Comparison of ENCODE assay signal across 17 cellular contexts in the genomic region with DNA sequence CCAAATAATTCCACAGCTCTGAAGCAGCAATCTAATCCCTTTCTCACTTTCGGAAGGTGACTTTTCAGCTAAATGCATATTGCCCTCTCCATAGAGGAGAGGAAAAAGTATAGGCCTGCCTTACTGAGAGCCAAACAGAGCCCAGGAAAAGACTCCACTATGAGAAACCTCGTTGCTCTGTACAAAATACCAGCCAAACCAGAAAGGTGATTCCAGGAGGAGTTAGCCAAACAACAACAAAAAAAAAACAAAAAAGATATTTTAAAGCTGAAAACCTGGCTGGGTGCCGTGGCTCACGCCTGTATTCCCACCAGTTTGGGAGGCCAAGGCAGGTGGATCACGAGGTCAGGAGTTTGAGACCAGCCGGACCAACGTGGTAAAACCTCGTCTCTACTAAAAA.
DNase-seq lines count a peak whose midpoint lies in the region; ATAC-seq and TF ChIP-seq lines count a peak whose summit lies in the region.
"Had no signal": no experiment of that assay in that cellular context is flagged by ENCODE, and none has a peak within 500 bp of the region (broad histone marks: within the 10 kb centered on the region; RNA-seq: fewer than 3 reads in every experiment).

No MANE protein-coding gene starts in this region.

- peaks cover 18% of the 10 kb centered on the region for H3K4me1 Mint-ChIP-seq in type B pancreatic cell (ENCODE audit: unreplicated experiment)

- no peak for ATAC-seq in HG02870 (IDR thresholded peaks at IDR 0.05; ENCODE audit: unreplicated experiment)
- ATAC-seq: CD8-positive, alpha-beta T cell; GM12878; HepG2 had no signal

- peak overlapping the region; percentile 33 for H3K27ac Mint-ChIP-seq in type B pancreatic cell
- H3K27ac Mint-ChIP-seq: CD8-positive, alpha-beta T cell; H9 had no signal

- no peaks in the 10 kb centered on the region for H3K27me3 Mint-ChIP-seq in type B pancreatic cell

- no peaks in the 10 kb centered on the region for H3K9me3 Mint-ChIP-seq in type B pancreatic cell
- H3K9me3 Mint-ChIP-seq: CD8-positive, alpha-beta T cell; H9 had no signal

- H3K36me3 Mint-ChIP-seq in type B pancreatic cell, result no peaks in the 10 kb centered on the region
- H3K36me3 Mint-ChIP-seq: CD8-positive, alpha-beta T cell had no signal

- no peaks in the 10 kb centered on the region for H3K9me3 ChIP-seq in Loucy (ENCODE audit: insufficient read depth, low read depth, low read length)

- no peak overlapping the region for H3K9ac ChIP-seq in Loucy (ENCODE audit: low read depth, low read length, poor library complexity, severe bottlenecking)
- H3K9ac ChIP-seq: BLaER1 had no signal

- no peaks in the 10 kb centered on the region for H4K20me1 ChIP-seq in Loucy (ENCODE audit: insufficient read depth, low read length, poor library complexity, severe bottlenecking)
- H4K20me1 ChIP-seq: BLaER1 had no signal

- H3K4me1 ChIP-seq in Loucy (ENCODE audit: insufficient read depth, low read length, poor library complexity, severe bottlenecking), result peaks cover 18% of the 10 kb centered on the region
- H3K4me1 ChIP-seq: BLaER1 had no signal

- peak overlapping the region; percentile 48 for H2AFZ ChIP-seq in Loucy (ENCODE audit: low read length)

- no peaks in the 10 kb centered on the region for H3K79me2 ChIP-seq in Loucy (ENCODE audit: insufficient read depth, low read length)

- H3K27ac ChIP-seq in C4-2B (peak overlapping the region; percentile 19; the same call in 1 of the 2 replicates), VCaP (peak overlapping the region; percentile 81)
- H3K27ac ChIP-seq: BLaER1 had no signal

- no peaks in the 10 kb centered on the region for H3K36me3 ChIP-seq in Loucy (ENCODE audit: insufficient read depth, low read length)
- H3K36me3 ChIP-seq: BLaER1 had no signal

- H3F3A ChIP-seq in Loucy (ENCODE audit: low read depth), result no peaks in the 10 kb centered on the region

- DNase-seq in type B pancreatic cell (ENCODE audit: extremely low spot score, unreplicated experiment) (no peak), DMS114 treated with DMSO at 0.1 percent for 48 hours (lab: John Stamatoyannopoulos, UW; ENCODE audit: unreplicated experiment) (no peak), NCI-H2171 treated with DMSO at 0.1 percent for 48 hours (lab: John Stamatoyannopoulos, UW) (no peak)
- DNase-seq: 8988T; Calu3; CD8-positive, alpha-beta T cell; DMS53; DND-41; EL; H9 had no signal

- no peak for TF ChIP-seq CTCF in C4-2B (conservative IDR thresholded peaks at IDR 0.05)
- TF ChIP-seq CTCF in Loucy (conservative IDR thresholded peaks at IDR 0.05; ENCODE audit: low read length), result no peak
- no peak for TF ChIP-seq CTCF in VCaP (conservative IDR thresholded peaks at IDR 0.05)
- no peak for TF ChIP-seq CTCF in type B pancreatic cell (conservative IDR thresholded peaks at IDR 0.05)

- no peak overlapping the region for H3K4me3 ChIP-seq in Loucy (ENCODE audit: low read length, poor library complexity, severe bottlenecking)
- H3K4me3 ChIP-seq: BLaER1, GM12878 had no signal

- no peaks in the 10 kb centered on the region for H3K27me3 ChIP-seq in Loucy (ENCODE audit: insufficient read depth, low read length, poor library complexity, severe bottlenecking)
- H3K27me3 ChIP-seq: BLaER1 had no signal

- no peaks in the 10 kb centered on the region for H3K9me2 ChIP-seq in Loucy (replicated peaks; ENCODE audit: low read depth, low read length)

- H3K4me2 ChIP-seq in Loucy (ENCODE audit: low read depth, low read length, poor library complexity, severe bottlenecking), result no peak overlapping the region
- H3K4me2 ChIP-seq: BLaER1 had no signal

- H3K4me3 Mint-ChIP-seq in type B pancreatic cell, result no peak overlapping the region
- H3K4me3 Mint-ChIP-seq: CD8-positive, alpha-beta T cell; H9 had no signal
